Comparison of ENCODE assay signal across 21 cellular contexts in genomic region chr1:5921129-5921528, GRCh38.
DNase-seq lines count a peak whose midpoint lies in the region; ATAC-seq and TF ChIP-seq lines count a peak whose summit lies in the region.
"Had no signal": no experiment of that assay in that cellular context is flagged by ENCODE, and none has a peak within 500 bp of the region (broad histone marks: within the 10 kb centered on the region; RNA-seq: fewer than 3 reads in every experiment).

No MANE protein-coding gene starts in this region.

- H3K27me3 Mint-ChIP-seq in type B pancreatic cell (no peaks in the 10 kb centered on the region), natural killer cell (ENCODE audit: low read depth in 2 of 2) (no peaks in the 10 kb centered on the region)
- H3K27me3 Mint-ChIP-seq: CD4-positive, alpha-beta memory T cell had no signal

- peaks cover 21% of the 10 kb centered on the region for H3K36me3 Mint-ChIP-seq in type B pancreatic cell
- peaks cover 0 to 10% of the 10 kb centered on the region in 2 donors for H3K36me3 Mint-ChIP-seq in activated naive CD4-positive, alpha-beta T cell treated with anti-CD3 and anti-CD28 coated beads, Interleukin-2, amount 50 U/mL, for 72 hours
- no peaks in the 10 kb centered on the region for H3K36me3 Mint-ChIP-seq in natural killer cell

- no peak overlapping the region for H3K4me3 Mint-ChIP-seq in type B pancreatic cell
- no peak overlapping the region for H3K4me3 Mint-ChIP-seq in natural killer cell
- H3K4me3 Mint-ChIP-seq: CD4-positive, alpha-beta memory T cell; GM23338; H9 had no signal

- H3K9me3 Mint-ChIP-seq in type B pancreatic cell (no peaks in the 10 kb centered on the region), natural killer cell (no peaks in the 10 kb centered on the region)
- H3K9me3 Mint-ChIP-seq in activated naive CD4-positive, alpha-beta T cell treated with anti-CD3 and anti-CD28 coated beads, Interleukin-2, amount 50 U/mL, for 72 hours, result no peaks in the 10 kb centered on the region
- H3K9me3 Mint-ChIP-seq: GM23338, H9 had no signal

- H3K4me1 Mint-ChIP-seq in type B pancreatic cell (ENCODE audit: unreplicated experiment), result peaks cover 2% of the 10 kb centered on the region
- peaks cover 0 to 1% of the 10 kb centered on the region in 2 donors for H3K4me1 Mint-ChIP-seq in natural killer cell
- H3K4me1 Mint-ChIP-seq: GM23338 had no signal

- ATAC-seq in left cardiac atrium, result no peak
- ATAC-seq in activated naive CD4-positive, alpha-beta T cell treated with anti-CD3 and anti-CD28 coated beads, Interleukin-2, amount 50 U/mL, for 72 hours, result no peak
- no peak for ATAC-seq in natural killer cell
- ATAC-seq: A549, GM12878, GM23338, HCT116 had no signal

- TF ChIP-seq CTCF in coronary artery (IDR thresholded peaks at IDR 0.05), result no peak
- TF ChIP-seq CTCF in type B pancreatic cell (conservative IDR thresholded peaks at IDR 0.05), result no peak
- TF ChIP-seq CTCF in natural killer cell (IDR thresholded peaks at IDR 0.05), result no peak

- no peak overlapping the region for H3K4me3 ChIP-seq in coronary artery
- H3K4me3 ChIP-seq: A549, GM12878, GM23338 had no signal

- H3K27ac ChIP-seq in coronary artery, result no peak overlapping the region
- H3K27ac ChIP-seq: A549 had no signal

- no peak overlapping the region for H3K27ac Mint-ChIP-seq in type B pancreatic cell
- no peak overlapping the region for H3K27ac Mint-ChIP-seq in activated naive CD4-positive, alpha-beta T cell treated with anti-CD3 and anti-CD28 coated beads, Interleukin-2, amount 50 U/mL, for 72 hours
- no peak overlapping the region for H3K27ac Mint-ChIP-seq in natural killer cell
- H3K27ac Mint-ChIP-seq: CD4-positive, alpha-beta memory T cell; GM23338; H9 had no signal

- peak; percentile 49 for DNase-seq in cardiac septum (ENCODE audit: low spot score)
- DNase-seq in left cardiac atrium, result no peak
- DNase-seq in coronary artery (ENCODE audit: low spot score), result peak; percentile 5
- peak; percentile 24 for DNase-seq in type B pancreatic cell (ENCODE audit: extremely low spot score, unreplicated experiment)
- no peak for DNase-seq in activated naive CD4-positive, alpha-beta T cell treated with anti-CD3 and anti-CD28 coated beads, Interleukin-2, amount 50 U/mL, for 72 hours (ENCODE audit: low spot score in 2 of 2)
- no peak for DNase-seq in DMS79 treated with DMSO at 0.1 percent for 48 hours (lab: John Stamatoyannopoulos, UW)
- DNase-seq in natural killer cell, result no peak
- DNase-seq: 8988T; ACHN; C1 segment of cervical spinal cord; Calu3; CD4-positive, alpha-beta memory T cell; COR-L47; DMS153; EL; GDM1; H9 had no signal

- intact Hi-C loops in cardiac septum (cut with DNase I) (no loop called here), left cardiac atrium (cut with DNase I) (no loop called here), natural killer cell (cut with micrococcal nuclease) (loop anchor here (10.0 kb wide), 1 partner anchor 64 kb away; no protein-coding TSS in a partner anchor)

Comparison
In these comparisons a context has a peak if more than half of its experiments do, and no peak if none do; other contexts are left out.
1. DNase-seq: peak in cardiac septum (single experiment), coronary artery (single experiment) and type B pancreatic cell (single experiment); none in left cardiac atrium (single experiment), activated naive CD4-positive, alpha-beta T cell treated with anti-CD3 and anti-CD28 coated beads, Interleukin-2, amount 50 U/mL, for 72 hours (0 of 2), DMS79 treated with DMSO at 0.1 percent for 48 hours (single experiment) and natural killer cell (single experiment).